Comparison of ENCODE assay signal across 1 cellular context in the genomic region with DNA sequence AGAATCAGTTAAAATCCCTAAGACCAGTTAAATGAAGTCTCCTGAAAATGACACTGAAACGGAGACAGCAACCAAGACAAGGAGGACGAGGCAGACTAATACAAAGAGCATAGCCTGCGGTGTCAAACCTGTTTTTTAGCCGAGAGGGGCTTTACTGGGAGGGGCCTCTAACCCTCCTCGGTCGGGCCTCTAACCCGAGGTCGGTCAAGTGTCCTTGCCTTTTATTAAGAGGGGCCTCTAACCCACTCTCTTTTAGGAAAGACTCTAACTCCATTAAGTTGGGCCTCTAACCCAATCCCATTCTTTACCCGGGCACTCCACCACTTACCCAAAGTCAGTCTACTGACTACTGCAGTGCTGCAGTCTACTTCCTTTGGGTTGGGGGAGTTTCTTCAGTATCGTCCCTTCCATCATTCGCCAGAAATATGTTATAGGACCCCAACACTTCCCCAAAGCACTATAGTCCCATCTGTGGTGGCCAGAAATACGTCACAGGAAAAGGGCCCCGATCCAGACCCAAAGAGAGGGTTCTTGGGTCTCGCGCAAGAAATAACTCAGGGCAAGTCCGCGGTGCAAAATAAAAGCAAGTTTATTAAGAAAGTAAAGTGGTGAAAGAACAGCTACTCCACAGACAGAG.
A peak's percentile ranks its signal among the peaks of the same experiment; 100 is the strongest.
TF ChIP-seq lines count a peak whose summit lies in the region.

No MANE protein-coding gene starts in this region.

TF ChIP-seq in H1, 55 proteins besides CTCF, POLR2A, EP300 and RAD21:
- TF ChIP-seq, protein P1, sequence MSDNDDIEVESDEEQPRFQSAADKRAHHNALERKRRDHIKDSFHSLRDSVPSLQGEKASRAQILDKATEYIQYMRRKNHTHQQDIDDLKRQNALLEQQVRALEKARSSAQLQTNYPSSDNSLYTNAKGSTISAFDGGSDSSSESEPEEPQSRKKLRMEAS (IDR thresholded peaks at IDR 0.05), result no peak
- TF ChIP-seq SP1 (IDR thresholded peaks at IDR 0.05; ENCODE audit: low read depth, low read length) (peak; percentile 67; the same call in 1 of the 2 replicates), HDAC2 (IDR thresholded peaks at IDR 0.05; ENCODE audit: borderline replicate concordance in 1 of 2, low read depth in 2 of 2, low read length in 2 of 2) (no peak), TEAD4 (IDR thresholded peaks at IDR 0.05; ENCODE audit: low read depth, low read length) (no peak), EGR1 (IDR thresholded peaks at IDR 0.05; ENCODE audit: borderline replicate concordance, low read depth, low read length) (0 out of 2 replicates have a peak, but pooled peaks have one; percentile 26), RNF2 (IDR thresholded peaks at IDR 0.05; ENCODE audit: borderline replicate concordance, low read depth, low read length, missing control alignments, poor library complexity, severe bottlenecking) (no peak), POLR2AphosphoS5 (IDR thresholded peaks at IDR 0.05; ENCODE audit: low read depth, low read length) (peak; percentile 70), PHF8 (conservative IDR thresholded peaks at IDR 0.05; ENCODE audit: low read depth, low read length) (no peak)
